ENCODE assay signal across 1 cellular context in genomic region chr1:27489973-27490741, GRCh38.
TF ChIP-seq lines count a peak whose summit lies in the region.

TSS of gene WASF2 (minus strand) at chr1:27490167. CDS start at chr1:27428890, 61,277 bp downstream.

TF ChIP-seq in HepG2, 621 proteins besides CTCF, POLR2A, EP300 and RAD21 (continued from another document and continues in another):
- TF ChIP-seq ZHX1 (CRISPR knock-in tag; IDR thresholded peaks at IDR 0.05; ENCODE audit: low read depth) (no peak), TBP (CRISPR knock-in tag; IDR thresholded peaks at IDR 0.05) (no peak), ATF5 (CRISPR knock-in tag; IDR thresholded peaks at IDR 0.05; ENCODE audit: low read depth) (no peak), DDIT3 (CRISPR knock-in tag; IDR thresholded peaks at IDR 0.05) (no peak), MTF2 (CRISPR knock-in tag; IDR thresholded peaks at IDR 0.05; ENCODE audit: borderline replicate concordance) (no peak), ZSCAN25 (CRISPR knock-in tag; IDR thresholded peaks at IDR 0.05) (no peak), XBP1 (CRISPR knock-in tag; IDR thresholded peaks at IDR 0.05) (no peak), BRD4 (CRISPR knock-in tag; IDR thresholded peaks at IDR 0.05) (peak; percentile 91), ZNF329 (CRISPR knock-in tag; IDR thresholded peaks at IDR 0.05; ENCODE audit: low read depth) (no peak), CENPT (CRISPR knock-in tag; IDR thresholded peaks at IDR 0.05; ENCODE audit: low read depth) (no peak), RXRB (CRISPR knock-in tag; IDR thresholded peaks at IDR 0.05; ENCODE audit: borderline replicate concordance) (peak; percentile 25; the same call in 1 of the 2 replicates), MBD4 (IDR thresholded peaks at IDR 0.05; ENCODE audit: borderline replicate concordance, low read length) (no peak), ZNF557 (CRISPR knock-in tag; IDR thresholded peaks at IDR 0.05) (no peak), THYN1 (CRISPR knock-in tag; IDR thresholded peaks at IDR 0.05; ENCODE audit: borderline replicate concordance, low read depth) (no peak), TCF7 (IDR thresholded peaks at IDR 0.05; ENCODE audit: low read depth) (no peak), ZNF451 (CRISPR knock-in tag; IDR thresholded peaks at IDR 0.05) (peak; percentile 59; the same call in 1 of the 2 replicates), HINFP (CRISPR knock-in tag; IDR thresholded peaks at IDR 0.05; ENCODE audit: low read depth) (no peak), FOXK2 (IDR thresholded peaks at IDR 0.05) (peak; percentile 100), ZNF564 (CRISPR knock-in tag; IDR thresholded peaks at IDR 0.05) (no peak; the same call in 1 of the 2 replicates), RBM22 (optimal IDR thresholded peaks at IDR 0.05; ENCODE audit: low read length) (no peak), GABPB1 (CRISPR knock-in tag; IDR thresholded peaks at IDR 0.05) (peak; percentile 81), ZSCAN22 (CRISPR knock-in tag; IDR thresholded peaks at IDR 0.05) (no peak), NCOA5 (CRISPR knock-in tag; IDR thresholded peaks at IDR 0.05) (no peak), ARID5B (CRISPR knock-in tag; IDR thresholded peaks at IDR 0.05) (peak; percentile 9; the same call in 1 of the 2 replicates), SALL2 (CRISPR knock-in tag; IDR thresholded peaks at IDR 0.05) (no peak; the same call in 1 of the 2 replicates), GMEB2 (CRISPR knock-in tag; IDR thresholded peaks at IDR 0.05; ENCODE audit: low read depth) (peak; percentile 51), AGO1 (IDR thresholded peaks at IDR 0.05; ENCODE audit: low read depth, low read length, poor library complexity, severe bottlenecking) (peak; percentile 96), KAT2B (IDR thresholded peaks at IDR 0.05; ENCODE audit: borderline replicate concordance, low read depth, low read length) (no peak), GATA4 (IDR thresholded peaks at IDR 0.05; ENCODE audit: borderline replicate concordance, low read depth) (0 out of 2 replicates have a peak, but pooled peaks have one; percentile 58), GLMP (CRISPR knock-in tag; IDR thresholded peaks at IDR 0.05; ENCODE audit: borderline replicate concordance) (no peak), ZKSCAN5 (CRISPR knock-in tag; IDR thresholded peaks at IDR 0.05) (no peak), ZBTB38 (CRISPR knock-in tag; IDR thresholded peaks at IDR 0.05) (no peak), MYC (CRISPR knock-in tag; IDR thresholded peaks at IDR 0.05; ENCODE audit: borderline replicate concordance) (0 out of 2 replicates have a peak, but pooled peaks have one; percentile 51), ZNF260 (CRISPR knock-in tag; IDR thresholded peaks at IDR 0.05; ENCODE audit: borderline replicate concordance, low read depth) (no peak), SAFB2 (CRISPR knock-in tag; IDR thresholded peaks at IDR 0.05; ENCODE audit: borderline replicate concordance, low read depth) (no peak), PAWR (CRISPR knock-in tag; IDR thresholded peaks at IDR 0.05; ENCODE audit: borderline replicate concordance) (no peak), TRIM22 (IDR thresholded peaks at IDR 0.05) (no peak), ZNF839 (CRISPR knock-in tag; IDR thresholded peaks at IDR 0.05; ENCODE audit: borderline replicate concordance) (peak; percentile 25; the same call in 1 of the 2 replicates), ELF4 (CRISPR knock-in tag; IDR thresholded peaks at IDR 0.05; ENCODE audit: borderline replicate concordance) (peak; percentile 90; the same call in 1 of the 2 replicates), REST (IDR thresholded peaks at IDR 0.05; ENCODE audit: borderline replicate concordance in 1 of 2, low read depth in 1 of 2, low read length in 2 of 2) (peak in 1 of 2 experiments; percentile 70; a peak in 1 of 4 replicates), GZF1 (CRISPR knock-in tag; IDR thresholded peaks at IDR 0.05) (0 out of 2 replicates have a peak, but pooled peaks have one; percentile 20), ZNF230 (CRISPR knock-in tag; IDR thresholded peaks at IDR 0.05) (peak; percentile 76; the same call in 1 of the 2 replicates), REXO4 (CRISPR knock-in tag; IDR thresholded peaks at IDR 0.05; ENCODE audit: borderline replicate concordance) (no peak), ZBTB37 (CRISPR knock-in tag; IDR thresholded peaks at IDR 0.05) (no peak), AGO2 (optimal IDR thresholded peaks at IDR 0.05; ENCODE audit: low read depth, low read length) (no peak), ZNF749 (CRISPR knock-in tag; IDR thresholded peaks at IDR 0.05; ENCODE audit: borderline replicate concordance) (0 out of 2 replicates have a peak, but pooled peaks have one; percentile 21), NFYC (CRISPR knock-in tag; IDR thresholded peaks at IDR 0.05) (peak; percentile 96), ZC3H13 (CRISPR knock-in tag; IDR thresholded peaks at IDR 0.05) (peak; percentile 60; the same call in 1 of the 2 replicates)
